In the genomic region with DNA sequence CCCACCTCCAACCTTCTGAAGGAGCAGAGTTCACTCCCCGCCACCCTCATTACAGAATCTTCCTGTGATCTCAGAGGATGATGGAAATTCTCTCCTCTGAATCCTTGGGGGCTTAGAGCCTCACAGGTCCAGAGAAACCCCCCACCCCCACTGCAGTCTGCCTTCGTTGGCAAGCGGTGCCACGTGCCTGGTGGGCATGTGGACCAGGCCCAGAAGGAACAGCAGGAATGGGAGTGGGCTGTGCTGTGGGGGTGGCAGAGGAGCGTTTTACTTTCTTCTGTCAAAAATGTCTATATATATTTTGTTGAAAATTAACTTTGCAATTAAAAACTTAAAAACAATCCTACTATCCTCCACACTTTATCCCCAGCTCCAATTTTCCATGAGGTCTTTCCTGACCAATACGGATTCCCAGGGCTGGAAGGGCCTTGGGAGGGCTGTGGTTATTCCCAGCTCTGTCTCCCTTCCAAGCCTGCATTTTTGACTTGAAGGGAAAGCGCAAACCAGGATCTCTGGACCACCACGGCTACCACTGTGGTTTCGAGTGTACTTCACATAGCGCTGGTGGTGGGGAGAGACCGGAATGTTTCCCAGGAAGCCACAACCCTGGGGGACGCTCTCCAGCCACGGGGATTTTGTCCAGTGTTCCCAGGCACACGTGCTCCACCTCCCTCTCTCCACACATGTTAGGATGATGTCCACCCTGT, we compare ENCODE assay signal across 1 cellular context.
TF ChIP-seq lines count a peak whose summit lies in the region.

No MANE protein-coding gene starts in this region.

TF ChIP-seq in HCT116, 20 proteins besides CTCF, POLR2A, EP300 and RAD21 (continued from another document):
- TF ChIP-seq FOSL1 (IDR thresholded peaks at IDR 0.05; ENCODE audit: low read depth): no peak
- TF ChIP-seq SRF (IDR thresholded peaks at IDR 0.05; ENCODE audit: low read depth): no peak
- no peak for TF ChIP-seq JUND (IDR thresholded peaks at IDR 0.05)
- TF ChIP-seq, protein P1, sequence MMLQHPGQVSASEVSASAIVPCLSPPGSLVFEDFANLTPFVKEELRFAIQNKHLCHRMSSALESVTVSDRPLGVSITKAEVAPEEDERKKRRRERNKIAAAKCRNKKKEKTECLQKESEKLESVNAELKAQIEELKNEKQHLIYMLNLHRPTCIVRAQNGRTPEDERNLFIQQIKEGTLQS (IDR thresholded peaks at IDR 0.05): no peak
- no peak for TF ChIP-seq CBX3 (IDR thresholded peaks at IDR 0.05; ENCODE audit: low read depth)
- TF ChIP-seq EZH2phosphoT487 (IDR thresholded peaks at IDR 0.05; ENCODE audit: borderline replicate concordance): no peak
- TF ChIP-seq POLR2AphosphoS5 (IDR thresholded peaks at IDR 0.05; ENCODE audit: low read depth, low read length): no peak
- no peak for TF ChIP-seq SP1 (IDR thresholded peaks at IDR 0.05; ENCODE audit: low read depth)
- no peak for TF ChIP-seq SIN3A (IDR thresholded peaks at IDR 0.05; ENCODE audit: low read depth)
- TF ChIP-seq CEBPB (IDR thresholded peaks at IDR 0.05; ENCODE audit: low read depth): no peak
- no peak for TF ChIP-seq ELF1 (IDR thresholded peaks at IDR 0.05; ENCODE audit: borderline replicate concordance, low read depth)
- TF ChIP-seq, protein P2, sequence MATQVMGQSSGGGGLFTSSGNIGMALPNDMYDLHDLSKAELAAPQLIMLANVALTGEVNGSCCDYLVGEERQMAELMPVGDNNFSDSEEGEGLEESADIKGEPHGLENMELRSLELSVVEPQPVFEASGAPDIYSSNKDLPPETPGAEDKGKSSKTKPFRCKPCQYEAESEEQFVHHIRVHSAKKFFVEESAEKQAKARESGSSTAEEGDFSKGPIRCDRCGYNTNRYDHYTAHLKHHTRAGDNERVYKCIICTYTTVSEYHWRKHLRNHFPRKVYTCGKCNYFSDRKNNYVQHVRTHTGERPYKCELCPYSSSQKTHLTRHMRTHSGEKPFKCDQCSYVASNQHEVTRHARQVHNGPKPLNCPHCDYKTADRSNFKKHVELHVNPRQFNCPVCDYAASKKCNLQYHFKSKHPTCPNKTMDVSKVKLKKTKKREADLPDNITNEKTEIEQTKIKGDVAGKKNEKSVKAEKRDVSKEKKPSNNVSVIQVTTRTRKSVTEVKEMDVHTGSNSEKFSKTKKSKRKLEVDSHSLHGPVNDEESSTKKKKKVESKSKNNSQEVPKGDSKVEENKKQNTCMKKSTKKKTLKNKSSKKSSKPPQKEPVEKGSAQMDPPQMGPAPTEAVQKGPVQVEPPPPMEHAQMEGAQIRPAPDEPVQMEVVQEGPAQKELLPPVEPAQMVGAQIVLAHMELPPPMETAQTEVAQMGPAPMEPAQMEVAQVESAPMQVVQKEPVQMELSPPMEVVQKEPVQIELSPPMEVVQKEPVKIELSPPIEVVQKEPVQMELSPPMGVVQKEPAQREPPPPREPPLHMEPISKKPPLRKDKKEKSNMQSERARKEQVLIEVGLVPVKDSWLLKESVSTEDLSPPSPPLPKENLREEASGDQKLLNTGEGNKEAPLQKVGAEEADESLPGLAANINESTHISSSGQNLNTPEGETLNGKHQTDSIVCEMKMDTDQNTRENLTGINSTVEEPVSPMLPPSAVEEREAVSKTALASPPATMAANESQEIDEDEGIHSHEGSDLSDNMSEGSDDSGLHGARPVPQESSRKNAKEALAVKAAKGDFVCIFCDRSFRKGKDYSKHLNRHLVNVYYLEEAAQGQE (IDR thresholded peaks at IDR 0.05; ENCODE audit: low read depth): no peak
